ENCODE assay signal across 10 cellular contexts in genomic region chr1:62321438-62321837, GRCh38. TPM values are rescaled to one million over a fixed set of nuclear protein-coding genes. Genes with fewer than 3 reads are reported as not detected.
DNase-seq lines count a peak whose midpoint lies in the region; ATAC-seq and TF ChIP-seq lines count a peak whose summit lies in the region.
"Had no signal": no experiment of that assay in that cellular context is flagged by ENCODE, and none has a peak within 500 bp of the region (broad histone marks: within the 10 kb centered on the region; RNA-seq: fewer than 3 reads in every experiment).

No MANE protein-coding gene starts in this region.

- peaks cover 27% of the 10 kb centered on the region for H3K27me3 Mint-ChIP-seq in activated naive CD8-positive, alpha-beta T cell treated with anti-CD3 and anti-CD28 coated beads, Interleukin-2, amount 50 U/mL, for 24 hours
- peaks cover 45% of the 10 kb centered on the region for H3K27me3 Mint-ChIP-seq in activated naive CD8-positive, alpha-beta T cell treated with anti-CD3 and anti-CD28 coated beads for 36 hours
- H3K27me3 Mint-ChIP-seq in T-helper 17 cell = peaks cover 64% of the 10 kb centered on the region
- H3K27me3 Mint-ChIP-seq in nephron progenitor cell (ENCODE audit: low read depth, poor library complexity) = peaks cover 69% of the 10 kb centered on the region

- H3K4me3 Mint-ChIP-seq in activated naive CD8-positive, alpha-beta T cell treated with anti-CD3 and anti-CD28 coated beads, Interleukin-2, amount 50 U/mL, for 24 hours = no peak overlapping the region
- no peak overlapping the region for H3K4me3 Mint-ChIP-seq in activated naive CD8-positive, alpha-beta T cell treated with anti-CD3 and anti-CD28 coated beads for 36 hours
- H3K4me3 Mint-ChIP-seq in T-helper 17 cell = no peak overlapping the region
- no peak overlapping the region for H3K4me3 Mint-ChIP-seq in nephron progenitor cell
- H3K4me3 Mint-ChIP-seq: activated CD8-positive, alpha-beta T cell treated with anti-CD3 and anti-CD28 coated beads, Interleukin-2, amount 10 ng/mL, durations not matched to agents 7 days and 5 days had no signal

- H3K4me1 Mint-ChIP-seq in activated naive CD8-positive, alpha-beta T cell treated with anti-CD3 and anti-CD28 coated beads, Interleukin-2, amount 50 U/mL, for 24 hours = no peaks in the 10 kb centered on the region
- H3K4me1 Mint-ChIP-seq in activated naive CD8-positive, alpha-beta T cell treated with anti-CD3 and anti-CD28 coated beads for 36 hours = no peaks in the 10 kb centered on the region
- H3K4me1 Mint-ChIP-seq in T-helper 17 cell (peaks cover 5% of the 10 kb centered on the region), nephron progenitor cell (peaks cover 25% of the 10 kb centered on the region)

- H3K36me3 Mint-ChIP-seq in activated naive CD8-positive, alpha-beta T cell treated with anti-CD3 and anti-CD28 coated beads, Interleukin-2, amount 50 U/mL, for 24 hours (ENCODE audit: low read depth) = no peaks in the 10 kb centered on the region
- no peaks in the 10 kb centered on the region for H3K36me3 Mint-ChIP-seq in activated naive CD8-positive, alpha-beta T cell treated with anti-CD3 and anti-CD28 coated beads for 36 hours
- peaks cover 3% of the 10 kb centered on the region for H3K36me3 Mint-ChIP-seq in T-helper 17 cell (ENCODE audit: low read depth)
- H3K36me3 Mint-ChIP-seq in nephron progenitor cell (ENCODE audit: low read depth) = no peaks in the 10 kb centered on the region

- H3K9me3 Mint-ChIP-seq in activated naive CD8-positive, alpha-beta T cell treated with anti-CD3 and anti-CD28 coated beads, Interleukin-2, amount 50 U/mL, for 24 hours = no peaks in the 10 kb centered on the region
- H3K9me3 Mint-ChIP-seq in activated naive CD8-positive, alpha-beta T cell treated with anti-CD3 and anti-CD28 coated beads for 36 hours = no peaks in the 10 kb centered on the region
- H3K9me3 Mint-ChIP-seq in nephron progenitor cell = peaks cover 14% of the 10 kb centered on the region

- no peak for DNase-seq in activated naive CD8-positive, alpha-beta T cell treated with anti-CD3 and anti-CD28 coated beads, Interleukin-2, amount 50 U/mL, for 24 hours
- DNase-seq in activated naive CD8-positive, alpha-beta T cell treated with anti-CD3 and anti-CD28 coated beads for 36 hours = no peak
- DNase-seq in fibroblast of the conjunctiva (ENCODE audit: low read depth) (peak; percentile 10), stromal cell of bone marrow (ENCODE audit: low read depth) (peak; percentile 58), T-helper 17 cell (no peak), OCI-M2 (lab: John Stamatoyannopoulos, UW; ENCODE audit: unreplicated experiment) (no peak), nephron progenitor cell (no peak)
- DNase-seq: activated CD8-positive, alpha-beta T cell treated with anti-CD3 and anti-CD28 coated beads, Interleukin-2, amount 10 ng/mL, durations not matched to agents 7 days and 5 days had no signal

- TF ChIP-seq CTCF in nephron progenitor cell (IDR thresholded peaks at IDR 0.05) = no peak

- H3K9me3 ChIP-seq in T-helper 17 cell (ENCODE audit: control insufficient read depth, low read length, poor library complexity, severe bottlenecking) = no peaks in the 10 kb centered on the region

- no peak overlapping the region for H3K27ac Mint-ChIP-seq in activated naive CD8-positive, alpha-beta T cell treated with anti-CD3 and anti-CD28 coated beads, Interleukin-2, amount 50 U/mL, for 24 hours
- no peak overlapping the region for H3K27ac Mint-ChIP-seq in activated naive CD8-positive, alpha-beta T cell treated with anti-CD3 and anti-CD28 coated beads for 36 hours
- H3K27ac Mint-ChIP-seq in T-helper 17 cell (no peak overlapping the region), nephron progenitor cell (no peak overlapping the region)
- H3K27ac Mint-ChIP-seq: activated CD8-positive, alpha-beta T cell treated with anti-CD3 and anti-CD28 coated beads, Interleukin-2, amount 10 ng/mL, durations not matched to agents 7 days and 5 days had no signal

- peak; percentile 44 for ATAC-seq in activated naive CD8-positive, alpha-beta T cell treated with anti-CD3 and anti-CD28 coated beads, Interleukin-2, amount 50 U/mL, for 24 hours
- ATAC-seq in SK-N-SH treated with all-trans-retinoic acid at 6 μM for 48 hours (peak; percentile 80), T-helper 17 cell (no peak)
- ATAC-seq: activated CD8-positive, alpha-beta T cell treated with anti-CD3 and anti-CD28 coated beads, Interleukin-2, amount 10 ng/mL, durations not matched to agents 7 days and 5 days had no signal

TF ChIP-seq in SK-N-SH treated with all-trans-retinoic acid at 6 μM for 48 hours, 23 proteins besides CTCF, POLR2A, EP300 and RAD21:
- no peak for TF ChIP-seq SNAI2 (CRISPR knock-in tag; IDR thresholded peaks at IDR 0.05)
- no peak for TF ChIP-seq ZNF8 (CRISPR knock-in tag; IDR thresholded peaks at IDR 0.05)
- TF ChIP-seq ZNF565 (CRISPR knock-in tag; conservative IDR thresholded peaks at IDR 0.05; ENCODE audit: low read depth) = no peak
- no peak for TF ChIP-seq GLIS3 (CRISPR knock-in tag; IDR thresholded peaks at IDR 0.05)
- TF ChIP-seq RARB (CRISPR knock-in tag; IDR thresholded peaks at IDR 0.05) = no peak
- TF ChIP-seq, protein P1, sequence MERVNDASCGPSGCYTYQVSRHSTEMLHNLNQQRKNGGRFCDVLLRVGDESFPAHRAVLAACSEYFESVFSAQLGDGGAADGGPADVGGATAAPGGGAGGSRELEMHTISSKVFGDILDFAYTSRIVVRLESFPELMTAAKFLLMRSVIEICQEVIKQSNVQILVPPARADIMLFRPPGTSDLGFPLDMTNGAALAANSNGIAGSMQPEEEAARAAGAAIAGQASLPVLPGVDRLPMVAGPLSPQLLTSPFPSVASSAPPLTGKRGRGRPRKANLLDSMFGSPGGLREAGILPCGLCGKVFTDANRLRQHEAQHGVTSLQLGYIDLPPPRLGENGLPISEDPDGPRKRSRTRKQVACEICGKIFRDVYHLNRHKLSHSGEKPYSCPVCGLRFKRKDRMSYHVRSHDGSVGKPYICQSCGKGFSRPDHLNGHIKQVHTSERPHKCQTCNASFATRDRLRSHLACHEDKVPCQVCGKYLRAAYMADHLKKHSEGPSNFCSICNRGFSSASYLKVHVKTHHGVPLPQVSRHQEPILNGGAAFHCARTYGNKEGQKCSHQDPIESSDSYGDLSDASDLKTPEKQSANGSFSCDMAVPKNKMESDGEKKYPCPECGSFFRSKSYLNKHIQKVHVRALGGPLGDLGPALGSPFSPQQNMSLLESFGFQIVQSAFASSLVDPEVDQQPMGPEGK (CRISPR knock-in tag; IDR thresholded peaks at IDR 0.05; ENCODE audit: borderline replicate concordance) = no peak
- TF ChIP-seq OSR1 (CRISPR knock-in tag; IDR thresholded peaks at IDR 0.05) = no peak
- no peak for TF ChIP-seq PPARA (CRISPR knock-in tag; IDR thresholded peaks at IDR 0.05; ENCODE audit: borderline replicate concordance)
- TF ChIP-seq CREB5 (CRISPR knock-in tag; IDR thresholded peaks at IDR 0.05; ENCODE audit: low read depth) = no peak
- no peak for TF ChIP-seq BACH2 (CRISPR knock-in tag; IDR thresholded peaks at IDR 0.05; ENCODE audit: borderline replicate concordance)
- no peak for TF ChIP-seq TCF4 (CRISPR knock-in tag; IDR thresholded peaks at IDR 0.05; ENCODE audit: borderline replicate concordance)

RNA-seq across cellular contexts. Expression of gene KANK4, which starts 2.2 kb away (rescaled TPM):
- not detected for total RNA-seq in activated naive CD8-positive, alpha-beta T cell treated with anti-CD3 and anti-CD28 coated beads for 36 hours
- not detected for total RNA-seq in T-helper 17 cell
- total RNA-seq: activated CD8-positive, alpha-beta T cell treated with anti-CD3 and anti-CD28 coated beads, Interleukin-2, amount 10 ng/mL, durations not matched to agents 7 days and 5 days; lung microvascular endothelial cell had no signal

Comparison
In these comparisons a context has a peak if more than half of its experiments do, and no peak if none do; other contexts are left out.
1. DNase-seq: peak in fibroblast of the conjunctiva (single experiment) and stromal cell of bone marrow (single experiment); none in activated naive CD8-positive, alpha-beta T cell treated with anti-CD3 and anti-CD28 coated beads, Interleukin-2, amount 50 U/mL, for 24 hours (single experiment), activated naive CD8-positive, alpha-beta T cell treated with anti-CD3 and anti-CD28 coated beads for 36 hours (single experiment), T-helper 17 cell (0 of 3), OCI-M2 (single experiment) and nephron progenitor cell (single experiment).